In the genomic region with DNA sequence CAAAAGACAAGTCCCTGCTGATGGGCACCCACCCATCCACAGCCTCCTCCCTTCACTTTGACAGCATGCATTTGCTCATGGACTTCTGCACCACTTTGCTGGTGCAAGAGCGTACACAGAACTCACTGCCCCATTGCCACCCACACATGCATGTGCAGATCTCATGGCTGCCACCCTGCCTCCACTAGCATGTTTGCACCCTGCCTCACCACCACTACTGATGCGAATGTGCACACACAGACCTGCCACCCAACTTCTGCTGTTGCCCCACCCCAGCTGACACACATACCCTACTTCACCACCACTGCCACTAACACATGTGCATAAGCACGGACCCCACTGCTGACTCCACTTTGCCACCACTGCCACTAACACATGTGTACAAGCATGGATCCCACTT, we compare ENCODE assay signal across 1 cellular context.
TF ChIP-seq lines count a peak whose summit lies in the region.

No MANE protein-coding gene starts in this region.

TF ChIP-seq in H1, 55 proteins besides CTCF, POLR2A, EP300 and RAD21:
- TF ChIP-seq JUN (IDR thresholded peaks at IDR 0.05; ENCODE audit: low read depth, low read length) = no peak
